8 cellular contexts compared by ENCODE assay signal in the genomic region with DNA sequence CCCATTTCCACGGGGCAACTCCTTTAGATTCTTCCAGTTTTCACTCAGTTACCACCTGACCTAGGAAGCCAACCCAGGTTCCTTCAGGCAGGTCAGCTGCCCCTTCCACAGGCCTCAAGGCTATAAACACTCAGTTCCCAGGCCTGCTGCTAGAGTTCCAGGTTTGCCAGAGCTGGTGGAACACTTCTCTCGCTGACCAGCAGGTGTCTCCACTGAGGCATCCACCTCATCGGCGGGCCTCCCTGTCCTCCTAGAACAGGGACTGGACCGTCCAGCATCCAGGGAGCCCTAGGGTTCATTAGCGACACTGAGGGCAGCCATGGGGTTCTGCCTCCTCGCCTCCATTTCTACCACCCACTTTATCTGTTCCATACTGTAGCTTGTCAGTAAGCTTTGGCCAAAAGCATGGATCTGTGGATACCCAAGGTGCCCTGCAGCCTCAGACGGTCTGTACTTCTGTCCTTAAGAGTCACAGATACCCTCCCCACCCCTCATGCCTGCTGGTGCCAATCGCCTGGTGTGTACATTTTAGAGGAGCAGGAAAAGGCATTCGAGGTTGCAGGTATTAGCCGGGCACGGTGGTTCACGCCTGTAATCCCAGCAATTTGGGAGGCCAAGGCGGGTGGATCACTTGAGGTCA. TPM values are rescaled to one million over a fixed set of nuclear protein-coding genes. Genes with fewer than 3 reads are reported as not detected.
A peak's percentile ranks its signal among the peaks of the same experiment; 100 is the strongest.
DNase-seq lines count a peak whose midpoint lies in the region; ATAC-seq lines count a peak whose summit lies in the region.

No MANE protein-coding gene starts in this region.

- no peaks in the 10 kb centered on the region for H3K36me3 Mint-ChIP-seq in activated CD4-positive, alpha-beta memory T cell treated with anti-CD3 and anti-CD28 coated beads, Interleukin-2, amount 10 ng/mL, durations not matched to agents 7 days and 5 days (ENCODE audit: low read depth)

- no peak overlapping the region for H3K4me3 Mint-ChIP-seq in activated CD4-positive, alpha-beta memory T cell treated with anti-CD3 and anti-CD28 coated beads, Interleukin-2, amount 10 ng/mL, durations not matched to agents 7 days and 5 days

- H3K27ac Mint-ChIP-seq in activated CD4-positive, alpha-beta memory T cell treated with anti-CD3 and anti-CD28 coated beads, Interleukin-2, amount 10 ng/mL, durations not matched to agents 7 days and 5 days: no peak overlapping the region

- no peaks in the 10 kb centered on the region for H3K9me3 Mint-ChIP-seq in activated CD4-positive, alpha-beta memory T cell treated with anti-CD3 and anti-CD28 coated beads, Interleukin-2, amount 10 ng/mL, durations not matched to agents 7 days and 5 days

- no peak for ATAC-seq in GM19351 (IDR thresholded peaks at IDR 0.05; ENCODE audit: unreplicated experiment)

- no peaks in the 10 kb centered on the region for H3K4me1 Mint-ChIP-seq in activated CD4-positive, alpha-beta memory T cell treated with anti-CD3 and anti-CD28 coated beads, Interleukin-2, amount 10 ng/mL, durations not matched to agents 7 days and 5 days

- CTCF ChIA-PET in activated CD4-positive, alpha-beta memory T cell treated with anti-CD3 and anti-CD28 coated beads, Interleukin-2, amount 10 ng/mL, durations not matched to agents 7 days and 5 days (lab: Charles Lee): interaction anchor here (0.6 to 3.2 kb wide), 20 partner anchors 11 to 1285 kb away, joined by 3 to 18 read pairs (median 3); a partner anchor contains a TSS

- no peaks in the 10 kb centered on the region for H3K27me3 Mint-ChIP-seq in activated CD4-positive, alpha-beta memory T cell treated with anti-CD3 and anti-CD28 coated beads, Interleukin-2, amount 10 ng/mL, durations not matched to agents 7 days and 5 days

- POLR2A ChIA-PET in activated CD4-positive, alpha-beta memory T cell treated with anti-CD3 and anti-CD28 coated beads, Interleukin-2, amount 10 ng/mL, durations not matched to agents 7 days and 5 days (lab: Charles Lee): no interaction called here

- peak; percentile 28 for DNase-seq in SKM-1 treated with dmso at 0.1 percent for 144 hours (lab: John Stamatoyannopoulos, UW; ENCODE audit: unreplicated experiment)
- no peak for DNase-seq in SKM-1 (lab: John Stamatoyannopoulos, UW; ENCODE audit: unreplicated experiment)
- peak; percentile 70 for DNase-seq in NCI-H460 (ENCODE audit: extremely low read depth, low read depth)
- DNase-seq in activated CD4-positive, alpha-beta memory T cell treated with anti-CD3 and anti-CD28 coated beads, Interleukin-2, amount 10 ng/mL, durations not matched to agents 7 days and 5 days: peak; percentile 69
- peak; percentile 93 for DNase-seq in ecto neural progenitor cell (ENCODE audit: low spot score)
- peak; percentile 69 to 82 for DNase-seq in lung microvascular endothelial cell (ENCODE audit: low read depth in 2 of 2)
- peak; percentile 8 for DNase-seq in stimulated activated CD8-positive, alpha-beta memory T cell treated with anti-CD3 and anti-CD28 coated beads, Interleukin-12 subunit alpha, Interleukin-12 subunit beta, amount 100 ng/mL, for 24 hours (ENCODE audit: extremely low read depth)

RNA-seq across cellular contexts. Expression of a gene that starts 29.0 kb away (rescaled TPM):
- total RNA-seq in NCI-H460 (2014; rRNA removed; shearing (Covaris generic)): 33.9 and 36.5 TPM in 2 replicates
- 79.2 and 86.6 TPM in 2 replicates for polyA plus RNA-seq in NCI-H460 (2014; cell fraction: nucleus; rRNA removed)
- total RNA-seq in activated CD4-positive, alpha-beta memory T cell treated with anti-CD3 and anti-CD28 coated beads, Interleukin-2, amount 10 ng/mL, durations not matched to agents 7 days and 5 days: 10 to 100 TPM; 21.2 TPM
- 4.6 and 10.5 TPM in 2 replicates for total RNA-seq in lung microvascular endothelial cell

RNA-seq across cellular contexts. Expression of a gene that starts 38.3 kb away (rescaled TPM):
- total RNA-seq in NCI-H460 (2014; rRNA removed; shearing (Covaris generic)): not detected in 2 replicates
- polyA plus RNA-seq in NCI-H460 (2014; cell fraction: nucleus; rRNA removed): not detected in 2 replicates
- not detected for total RNA-seq in activated CD4-positive, alpha-beta memory T cell treated with anti-CD3 and anti-CD28 coated beads, Interleukin-2, amount 10 ng/mL, durations not matched to agents 7 days and 5 days
- not detected in 2 replicates for total RNA-seq in lung microvascular endothelial cell
